In genomic region chr2:216557413-216557812, GRCh38 we compare ENCODE assay signal across 17 cellular contexts. TPM values are rescaled to one million over a fixed set of nuclear protein-coding genes. Genes with fewer than 3 reads are reported as not detected.
DNase-seq lines count a peak whose midpoint lies in the region; ATAC-seq and TF ChIP-seq lines count a peak whose summit lies in the region.
"Had no signal": no experiment of that assay in that cellular context is flagged by ENCODE, and none has a peak within 500 bp of the region (broad histone marks: within the 10 kb centered on the region; RNA-seq: fewer than 3 reads in every experiment).

No MANE protein-coding gene starts in this region.

- H3F3A ChIP-seq in GM23338 (replicated peaks; ENCODE audit: low read depth) = no peaks in the 10 kb centered on the region

- no peaks in the 10 kb centered on the region for H3K79me1 ChIP-seq in mesenchymal stem cell (replicated peaks; ENCODE audit: low read length, poor library complexity, severe bottlenecking)

- peak overlapping the region; percentile 31 for H2BK15ac ChIP-seq in mesenchymal stem cell (ENCODE audit: low read depth, poor library complexity, severe bottlenecking)

- H3K27ac Mint-ChIP-seq in GM23338 (no peak overlapping the region), chondrocyte (ENCODE audit: unreplicated experiment) (peak overlapping the region; percentile 47)

- no peak for TF ChIP-seq POLR2A in transverse colon (IDR thresholded peaks at IDR 0.05)

- H3K4me1 Mint-ChIP-seq in GM23338 = peaks cover 23% of the 10 kb centered on the region
- peaks cover 96% of the 10 kb centered on the region for H3K4me1 Mint-ChIP-seq in chondrocyte (ENCODE audit: low read depth)

- no peak for TF ChIP-seq EP300 in transverse colon (IDR thresholded peaks at IDR 0.05; ENCODE audit: low read depth)

- H3K27me3 Mint-ChIP-seq in GM23338 (ENCODE audit: insufficient read depth, low read depth, poor library complexity) (peaks cover 14% of the 10 kb centered on the region), chondrocyte (ENCODE audit: low read depth) (no peaks in the 10 kb centered on the region)

- H3K27ac ChIP-seq in BLaER1 = no peak overlapping the region
- no peak overlapping the region for H3K27ac ChIP-seq in GM23338 (ENCODE audit: low read depth)
- H3K27ac ChIP-seq in mesenchymal stem cell (ENCODE audit: low read length, poor library complexity, severe bottlenecking) = no peak overlapping the region
- H3K27ac ChIP-seq in transverse colon = no peak overlapping the region
- H3K27ac ChIP-seq in caudate nucleus (ENCODE audit: low read depth, low read length) = no peak overlapping the region
- H3K27ac ChIP-seq: HL-60 had no signal

- peak; percentile 41 for ATAC-seq in GM23338

- no peak for TF ChIP-seq CTCF in GM23338 (conservative IDR thresholded peaks at IDR 0.05; ENCODE audit: low read depth in 2 of 2)
- TF ChIP-seq CTCF in chondrocyte (IDR thresholded peaks at IDR 0.05) = no peak
- TF ChIP-seq CTCF in transverse colon (IDR thresholded peaks at IDR 0.05) = no peak

- no peak overlapping the region for H2BK120ac ChIP-seq in mesenchymal stem cell (ENCODE audit: low read depth, low read length)

- intact Hi-C loops in transverse colon (cut with DNase I; ENCODE audit: low total_unique reads) = no loop called here

- H2BK5ac ChIP-seq in mesenchymal stem cell (ENCODE audit: low read depth, low read length, poor library complexity, severe bottlenecking) = no peak overlapping the region

- H3K4me2 ChIP-seq in BLaER1 (peak overlapping the region; percentile 42), GM23338 (no peak overlapping the region), mesenchymal stem cell (ENCODE audit: low read length, poor library complexity, severe bottlenecking) (no peak overlapping the region)

- H2BK12ac ChIP-seq in mesenchymal stem cell (ENCODE audit: low read length in 2 of 2) = peak overlapping the region in 1 of 2 experiments; percentile 0

- no peaks in the 10 kb centered on the region for H3K79me2 ChIP-seq in GM23338 (replicated peaks; ENCODE audit: insufficient read depth)

- no peak for DNase-seq in GM23338 (ENCODE audit: low spot score)
- no peak for DNase-seq in chondrocyte (ENCODE audit: low spot score)
- no peak for DNase-seq in mesenchymal stem cell
- DNase-seq in T-helper 9 cell = no peak
- DNase-seq in amygdala (lab: John Stamatoyannopoulos, UW) = no peak
- DNase-seq in transverse colon = no peak
- DNase-seq in caudate nucleus (lab: John Stamatoyannopoulos, UW) = no peak
- DNase-seq: BE2C, DMS 273 treated with DMSO at 0.1 percent for 48 hours, KBM-7, MM.1S, NCI-H1105 treated with DMSO at 0.1 percent for 48 hours, NCI-H187 treated with DMSO at 0.1 percent for 48 hours, NCI-H2171 treated with DMSO at 0.1 percent for 48 hours, NCI-H774 had no signal

- in situ Hi-C loops in transverse colon (cut with MboI; ENCODE audit: low pct_ligation_motif_present in 1 of 4, low pct_unique_long_range_greater_than_20kb in 1 of 4, low sequenced_read_pairs in 3 of 4) = no loop called here

- H3K23ac ChIP-seq in mesenchymal stem cell (ENCODE audit: low read length in 2 of 2) = no peak overlapping the region

- H3K36me3 Mint-ChIP-seq in GM23338 (ENCODE audit: low read depth) (no peaks in the 10 kb centered on the region; the same call in 2 of the 3 replicates), chondrocyte (ENCODE audit: low read depth) (no peaks in the 10 kb centered on the region)

- peaks cover 29% of the 10 kb centered on the region for H4K20me1 ChIP-seq in BLaER1
- no peaks in the 10 kb centered on the region for H4K20me1 ChIP-seq in GM23338 (replicated peaks; ENCODE audit: insufficient read depth)

- H3K4me3 Mint-ChIP-seq in GM23338 (no peak overlapping the region), chondrocyte (ENCODE audit: unreplicated experiment) (no peak overlapping the region)

- H2AK5ac ChIP-seq in mesenchymal stem cell (ENCODE audit: low read length, severe bottlenecking) = no peak overlapping the region

- peak overlapping the region; percentile 19 for H4K8ac ChIP-seq in mesenchymal stem cell (ENCODE audit: low read length)

- H3K27me3 ChIP-seq in BLaER1 = peaks cover 26% of the 10 kb centered on the region
- H3K27me3 ChIP-seq in GM23338 (ENCODE audit: insufficient read depth) = no peaks in the 10 kb centered on the region
- H3K27me3 ChIP-seq in mesenchymal stem cell (ENCODE audit: control insufficient read depth in 1 of 2, insufficient read depth in 1 of 2, low read length in 2 of 2) = no peaks in the 10 kb centered on the region
- H3K27me3 ChIP-seq in transverse colon = no peaks in the 10 kb centered on the region
- H3K27me3 ChIP-seq: BE2C had no signal

- H3K4me1 ChIP-seq in BLaER1 (peaks cover 38% of the 10 kb centered on the region), GM23338 (ENCODE audit: insufficient read depth) (peaks cover 8% of the 10 kb centered on the region), mesenchymal stem cell (ENCODE audit: control insufficient read depth, insufficient read depth, low read depth, low read length) (peaks cover 29% of the 10 kb centered on the region), transverse colon (peaks cover 7 to 29% (median 19%) of the 10 kb centered on the region in 4 donors)
- H3K4me1 ChIP-seq: BE2C had no signal

- peaks cover 16% of the 10 kb centered on the region; the same call in 1 of the 2 replicates for H3K9me2 ChIP-seq in GM23338 (ENCODE audit: insufficient read depth)

- H3K9me3 Mint-ChIP-seq in GM23338 = no peaks in the 10 kb centered on the region
- no peaks in the 10 kb centered on the region for H3K9me3 Mint-ChIP-seq in chondrocyte (ENCODE audit: low read depth)

- H3K4me3 ChIP-seq in BLaER1 (no peak overlapping the region), GM23338 (no peak overlapping the region), mesenchymal stem cell (ENCODE audit: insufficient read depth in 1 of 2, low read depth in 1 of 2, low read length in 2 of 2) (no peak overlapping the region), transverse colon (no peak overlapping the region)

- no peak overlapping the region for H2AFZ ChIP-seq in GM23338
- H2AFZ ChIP-seq in mesenchymal stem cell (ENCODE audit: low read depth, low read length) = no peak overlapping the region

- H3K14ac ChIP-seq in mesenchymal stem cell (ENCODE audit: low read length in 2 of 2) = peak overlapping the region in 1 of 2 experiments; percentile 8

- H3K9me3 ChIP-seq in BLaER1 (no peaks in the 10 kb centered on the region), mesenchymal stem cell (ENCODE audit: control insufficient read depth, low read length) (no peaks in the 10 kb centered on the region), transverse colon (no peaks in the 10 kb centered on the region)
- H3K9me3 ChIP-seq: BE2C had no signal

- peak overlapping the region in 1 of 2 experiments; percentile 52 for H3K18ac ChIP-seq in mesenchymal stem cell (ENCODE audit: low read depth in 1 of 2, low read length in 2 of 2)

- no peaks in the 10 kb centered on the region for H3K36me3 ChIP-seq in BLaER1
- no peaks in the 10 kb centered on the region for H3K36me3 ChIP-seq in GM23338 (ENCODE audit: insufficient read depth)
- no peaks in the 10 kb centered on the region for H3K36me3 ChIP-seq in mesenchymal stem cell (ENCODE audit: control insufficient read depth in 1 of 2, insufficient read depth in 2 of 2, low read depth in 1 of 2, low read length in 2 of 2)
- no peaks in the 10 kb centered on the region for H3K36me3 ChIP-seq in transverse colon
- H3K36me3 ChIP-seq: BE2C had no signal

- peak overlapping the region in 1 of 2 experiments; percentile 32 for H3K4ac ChIP-seq in mesenchymal stem cell (ENCODE audit: low read depth in 1 of 2, low read length in 2 of 2)

- H4K91ac ChIP-seq in mesenchymal stem cell (ENCODE audit: low read length) = no peak overlapping the region

- H3K9ac ChIP-seq in BLaER1 = no peak overlapping the region
- no peak overlapping the region for H3K9ac ChIP-seq in mesenchymal stem cell (ENCODE audit: low read length)

- WGBS in mesenchymal stem cell = 72% methylated on average over 7 of the region's 7 CpGs
- WGBS in transverse colon (ENCODE audit: low coverage in 1 of 2), 2 donors = 80% methylated on average over 7 of the region's 7 CpGs; no CpG with 5 or more reads in 1 of the 2 donors

TF ChIP-seq in GM23338, 12 proteins besides CTCF, POLR2A, EP300 and RAD21 (continues in another document):
- TF ChIP-seq REST (IDR thresholded peaks at IDR 0.05; ENCODE audit: unreplicated experiment) = no peak

RNA-seq across cellular contexts. Expression of gene RPL37A, which starts 58.8 kb away (rescaled TPM):
- 879 and 1,118 TPM in 2 replicates for total RNA-seq in GM23338 (2014; rRNA removed; shearing (Covaris generic))
- polyA plus RNA-seq in GM23338 (2016; fragmentation: Nextera tagmentation; extraction: Ambion mirVana) = 5,036 and 5,564 TPM in 2 replicates
- 2,015 to 2,317 TPM (median 2,049 TPM) in 3 replicates for total RNA-seq in chondrocyte
- polyA plus RNA-seq in mesenchymal stem cell (2013, experiment 1 of 2) = 9,229 TPM
- polyA plus RNA-seq in mesenchymal stem cell (2013, experiment 2 of 2) = 8,918 TPM
- total RNA-seq in transverse colon = 1,000 to 10,000 TPM in 1 of 4 donors, 100 to 1,000 TPM in 2, 10 to 100 TPM in 1; 59.1 to 1,456 (median 761) TPM
